ENCODE assay signal across 1 cellular context in genomic region chr5:78893959-78894676, GRCh38.
TF ChIP-seq lines count a peak whose summit lies in the region.

No MANE protein-coding gene starts in this region.

TF ChIP-seq in WTC11, 78 proteins besides CTCF, POLR2A, EP300 and RAD21 (continued from another document):
- no peak for TF ChIP-seq ZNF281 (CRISPR knock-in tag; IDR thresholded peaks at IDR 0.05)
